In the genomic region with DNA sequence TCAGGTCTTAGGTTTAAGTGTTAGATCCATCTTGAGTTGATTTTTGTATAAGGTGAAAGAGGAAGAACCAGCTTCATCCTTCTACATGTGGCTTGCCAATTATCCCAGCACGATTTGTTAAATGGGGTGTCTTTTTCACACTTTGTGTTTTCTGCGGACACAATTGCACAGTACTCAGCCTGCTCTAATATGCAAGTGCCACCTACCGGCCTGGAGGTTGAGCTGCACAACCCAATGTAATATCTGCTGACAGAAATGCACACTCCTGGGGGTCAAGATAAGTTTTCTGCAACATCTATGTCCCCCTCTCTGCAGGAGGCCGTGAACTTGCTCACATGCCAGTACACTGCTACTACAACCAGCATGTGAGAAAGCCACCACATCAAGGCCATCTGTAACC, we compare ENCODE assay signal across 14 cellular contexts.
"Had no signal": no experiment of that assay in that cellular context is flagged by ENCODE, and none has a peak within 500 bp of the region (broad histone marks: within the 10 kb centered on the region; RNA-seq: fewer than 3 reads in every experiment).

No MANE protein-coding gene starts in this region.

- H3K4me1 ChIP-seq: body of pancreas had no signal

- H3K27me3 ChIP-seq: body of pancreas had no signal

- H3K9me3 ChIP-seq: body of pancreas had no signal

- H3K4me1 Mint-ChIP-seq: activated CD4-positive, alpha-beta T cell treated with anti-CD3 and anti-CD28 coated beads, Interleukin-2, amount 10 ng/mL, durations not matched to agents 7 days and 5 days; activated naive CD8-positive, alpha-beta T cell treated with anti-CD3 and anti-CD28 coated beads for 36 hours; natural killer cell; stimulated activated memory B cell treated with anti-CD40 and anti-IgM and Interleukin-4, amounts not matched to agents 10 μg/mL and 1 μg/mL and 100 μg/mL, for 72 hours had no signal

- H3K36me3 Mint-ChIP-seq: activated naive CD8-positive, alpha-beta T cell treated with anti-CD3 and anti-CD28 coated beads for 36 hours; stimulated activated memory B cell treated with anti-CD40 and anti-IgM and Interleukin-4, amounts not matched to agents 10 μg/mL and 1 μg/mL and 100 μg/mL, for 72 hours had no signal

- DNase-seq: activated CD4-positive, alpha-beta T cell treated with anti-CD3 and anti-CD28 coated beads, Interleukin-2, amount 10 ng/mL, durations not matched to agents 7 days and 5 days; activated CD8-positive, alpha-beta memory T cell treated with anti-CD3 and anti-CD28 coated beads for 24 hours; activated naive CD8-positive, alpha-beta T cell treated with anti-CD3 and anti-CD28 coated beads for 36 hours; amygdala; body of pancreas; caudate nucleus; foreskin fibroblast; hypothalamus; kidney glomerular epithelial cell; left ventricle myocardium superior; mesenchymal stem cell; natural killer cell; stimulated activated CD4-positive, alpha-beta T cell treated with anti-CD3 and anti-CD28 coated beads, Interleukin-2, amount 100 ng/mL, for 48 hours had no signal

- H3K27ac Mint-ChIP-seq: activated CD4-positive, alpha-beta T cell treated with anti-CD3 and anti-CD28 coated beads, Interleukin-2, amount 10 ng/mL, durations not matched to agents 7 days and 5 days; activated naive CD8-positive, alpha-beta T cell treated with anti-CD3 and anti-CD28 coated beads for 36 hours; natural killer cell; stimulated activated memory B cell treated with anti-CD40 and anti-IgM and Interleukin-4, amounts not matched to agents 10 μg/mL and 1 μg/mL and 100 μg/mL, for 72 hours had no signal

- H3K27ac ChIP-seq: body of pancreas had no signal

- H3K4me3 Mint-ChIP-seq: activated CD4-positive, alpha-beta T cell treated with anti-CD3 and anti-CD28 coated beads, Interleukin-2, amount 10 ng/mL, durations not matched to agents 7 days and 5 days; activated naive CD8-positive, alpha-beta T cell treated with anti-CD3 and anti-CD28 coated beads for 36 hours; natural killer cell; stimulated activated memory B cell treated with anti-CD40 and anti-IgM and Interleukin-4, amounts not matched to agents 10 μg/mL and 1 μg/mL and 100 μg/mL, for 72 hours had no signal

- H3K27me3 Mint-ChIP-seq: activated CD4-positive, alpha-beta T cell treated with anti-CD3 and anti-CD28 coated beads, Interleukin-2, amount 10 ng/mL, durations not matched to agents 7 days and 5 days; activated naive CD8-positive, alpha-beta T cell treated with anti-CD3 and anti-CD28 coated beads for 36 hours; stimulated activated memory B cell treated with anti-CD40 and anti-IgM and Interleukin-4, amounts not matched to agents 10 μg/mL and 1 μg/mL and 100 μg/mL, for 72 hours had no signal

- H3K4me3 ChIP-seq: body of pancreas had no signal
